In the genomic region with DNA sequence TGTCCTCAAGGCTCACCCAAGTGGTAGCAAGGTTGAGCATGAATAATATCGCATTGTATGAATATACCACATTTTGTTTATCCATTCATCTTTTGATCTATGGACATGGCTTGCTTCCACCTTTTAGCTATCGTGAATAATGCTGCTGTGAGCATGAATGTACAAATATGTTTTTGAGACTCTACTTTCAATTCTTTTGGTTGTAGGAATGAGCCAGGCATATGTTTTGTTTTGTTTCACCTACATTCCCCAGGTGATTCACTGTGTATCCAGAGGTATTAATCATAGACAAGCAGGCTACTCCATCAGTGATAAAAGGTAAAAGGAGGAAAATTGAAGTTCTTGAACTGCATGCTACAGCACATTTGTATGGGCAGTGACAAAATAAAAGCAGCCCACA, we compare ENCODE assay signal across 24 cellular contexts. TPM values are rescaled to one million over a fixed set of nuclear protein-coding genes. Genes with fewer than 3 reads are reported as not detected.
DNase-seq lines count a peak whose midpoint lies in the region; ATAC-seq and TF ChIP-seq lines count a peak whose summit lies in the region.
"Had no signal": no experiment of that assay in that cellular context is flagged by ENCODE, and none has a peak within 500 bp of the region (broad histone marks: within the 10 kb centered on the region; RNA-seq: fewer than 3 reads in every experiment).

No MANE protein-coding gene starts in this region.

- H3K9me3 ChIP-seq in breast epithelium, result no peaks in the 10 kb centered on the region
- H3K9me3 ChIP-seq in tibial artery, result no peaks in the 10 kb centered on the region
- no peaks in the 10 kb centered on the region for H3K9me3 ChIP-seq in right cardiac atrium (ENCODE audit: control insufficient read depth, low read length)
- H3K9me3 ChIP-seq: SJCRH30 had no signal

- H3K4me1 Mint-ChIP-seq in MCF 10A (ENCODE audit: insufficient read depth, unreplicated experiment), result peaks cover 16% of the 10 kb centered on the region

- no peaks in the 10 kb centered on the region for H3K27me3 Mint-ChIP-seq in MCF 10A (ENCODE audit: insufficient read depth, unreplicated experiment)

- H3K9me3 Mint-ChIP-seq in MCF 10A (ENCODE audit: unreplicated experiment), result no peaks in the 10 kb centered on the region
- H3K9me3 Mint-ChIP-seq: H9, HFFc6 had no signal

- H3K27me3 ChIP-seq in breast epithelium, result no peaks in the 10 kb centered on the region
- no peaks in the 10 kb centered on the region for H3K27me3 ChIP-seq in tibial artery
- no peaks in the 10 kb centered on the region for H3K27me3 ChIP-seq in right cardiac atrium (ENCODE audit: control insufficient read depth, insufficient read depth)
- H3K27me3 ChIP-seq: SJCRH30 had no signal

- CTCF ChIA-PET in MCF 10A (lab: Yijun Ruan, JAX), result interaction anchor here (0.6 kb wide), 1 partner anchor 139 kb away, joined by 3 read pairs; no protein-coding TSS in a partner anchor

- TF ChIP-seq CTCF in MCF 10A (IDR thresholded peaks at IDR 0.05; ENCODE audit: unreplicated experiment) (no peak), breast epithelium (IDR thresholded peaks at IDR 0.05) (no peak), epithelial cell of esophagus (IDR thresholded peaks at IDR 0.05; ENCODE audit: insufficient read depth, low read depth, low read length, missing control alignments) (no peak), tibial artery (IDR thresholded peaks at IDR 0.05) (no peak)

- POLR2A ChIA-PET in MCF 10A (lab: Yijun Ruan, JAX), result interaction anchor here (0.6 to 2.9 kb wide), 5 partner anchors 9 to 49 kb away, joined by 3 to 12 read pairs (median 3); a partner anchor contains a TSS

- 96% methylated on average over 2 of the region's 2 CpGs for WGBS in right cardiac atrium

- H3K36me3 ChIP-seq in breast epithelium, result no peaks in the 10 kb centered on the region
- H3K36me3 ChIP-seq in tibial artery, result peaks cover 0 to 3% (median 0%) of the 10 kb centered on the region in 3 donors
- H3K36me3 ChIP-seq: SJCRH30 had no signal

- no TSS peak for BruUV-seq in MCF 10A (replicated peaks; lab: Mats Ljungman, UMichigan)

- no peaks in the 10 kb centered on the region for H3K36me3 Mint-ChIP-seq in MCF 10A (ENCODE audit: insufficient read depth, unreplicated experiment)

- no peak for ATAC-seq in HG03135 (IDR thresholded peaks at IDR 0.05; ENCODE audit: unreplicated experiment)
- no peak for ATAC-seq in right cardiac atrium
- ATAC-seq: Panc1 had no signal

- DNase-seq in MCF 10A (ENCODE audit: unreplicated experiment), result peak; percentile 7
- DNase-seq in breast epithelium (ENCODE audit: low spot score in 2 of 2), result no peak
- peak; percentile 91 for DNase-seq in epithelial cell of esophagus (ENCODE audit: low read depth)
- peak; percentile 17 for DNase-seq in kidney glomerular epithelial cell (lab: John Stamatoyannopoulos, UW)
- no peak for DNase-seq in tibial artery
- DNase-seq in inferior parietal cortex (ENCODE audit: extremely low spot score), result no peak
- DNase-seq in right cardiac atrium, result no peak
- DNase-seq: 8988T; AML-193; GM23248; H9; HFFc6; KBM-7; NCI-H1092 treated with DMSO at 0.1 percent for 48 hours; NCI-H1436 treated with DMSO at 0.1 percent for 48 hours; NCI-H2029; NCI-H226; NCI-H524; NCI-H774; NK-92 treated with Interleukin-12 subunit alpha and Interleukin-12 subunit beta, amount 100 ng/mL, for 24 hours; SJCRH30 had no signal

- no peak for TF ChIP-seq POLR2A in breast epithelium (IDR thresholded peaks at IDR 0.05)

- H3K4me1 ChIP-seq in breast epithelium (no peaks in the 10 kb centered on the region), tibial artery (peaks cover 0 to 13% (median 1%) of the 10 kb centered on the region in 4 donors), right cardiac atrium (ENCODE audit: control insufficient read depth, insufficient read depth, low read length) (no peaks in the 10 kb centered on the region)
- H3K4me1 ChIP-seq: SJCRH30 had no signal

- intact Hi-C loops in MCF 10A (cut with micrococcal nuclease), result no loop called here
- intact Hi-C loops in breast epithelium (cut with DNase I; ENCODE audit: low total_unique reads), result no loop called here
- intact Hi-C loops in tibial artery (cut with DNase I; ENCODE audit: low total_unique reads), result no loop called here
- intact Hi-C loops in right cardiac atrium (cut with DNase I), result no loop called here

- H3K4me3 ChIP-seq in breast epithelium (no peak overlapping the region), epithelial cell of esophagus (ENCODE audit: low read length) (no peak overlapping the region), tibial artery (no peak overlapping the region), right cardiac atrium (ENCODE audit: low read length) (no peak overlapping the region)
- H3K4me3 ChIP-seq: GM23248, SJCRH30 had no signal

- no peak overlapping the region for H3K27ac Mint-ChIP-seq in MCF 10A (ENCODE audit: low read depth, unreplicated experiment)
- H3K27ac Mint-ChIP-seq: H9, HFFc6 had no signal

- H3K27ac ChIP-seq in breast epithelium (no peak overlapping the region), tibial artery (no peak overlapping the region), right cardiac atrium (ENCODE audit: low read length) (no peak overlapping the region)
- H3K27ac ChIP-seq: C4-2B, GM23248, SJCRH30 had no signal

- no peak overlapping the region for H3K4me3 Mint-ChIP-seq in MCF 10A (ENCODE audit: unreplicated experiment)
- H3K4me3 Mint-ChIP-seq: H9, HFFc6 had no signal

RNA-seq across cellular contexts. Expression of a gene that starts 35.8 kb away (rescaled TPM):
- total RNA-seq in MCF 10A (2022), result 14.3 and 26.3 TPM in 2 replicates
- 10 to 100 TPM in 2 of 3 donors, 1 to 10 TPM in 1; 9.2 to 23.4 (median 10.5) TPM for total RNA-seq in breast epithelium
- total RNA-seq in right cardiac atrium, result 1 to 10 TPM; 1.8 to 4.7 (median 3.5) TPM
- 1.0 TPM for polyA plus RNA-seq in right cardiac atrium

RNA-seq across cellular contexts. Expression of a gene that starts 48.7 kb away (rescaled TPM):
- 16.3 and 17.6 TPM in 2 replicates for total RNA-seq in MCF 10A (2022)
- 10 to 100 TPM; 19.7 to 30.7 (median 20.3) TPM for total RNA-seq in breast epithelium
- 10 to 100 TPM; 14.8 to 23.6 (median 19.3) TPM for total RNA-seq in right cardiac atrium
- 19.9 TPM for polyA plus RNA-seq in right cardiac atrium

RNA-seq across cellular contexts. Expression of a gene that starts 48.8 kb away (rescaled TPM):
- total RNA-seq in MCF 10A (2022) (7.9 TPM in 2 replicates), breast epithelium (1 to 10 TPM; 3.8 to 6.9 (median 6.3) TPM), right cardiac atrium (1 to 10 TPM; 5.2 to 9.4 (median 7.7) TPM)
- 4.4 TPM for polyA plus RNA-seq in right cardiac atrium

Comparison
In these comparisons a context has a peak if more than half of its experiments do, and no peak if none do; other contexts are left out.
1. DNase-seq: peak in MCF 10A (single experiment), epithelial cell of esophagus (single experiment) and kidney glomerular epithelial cell (single experiment); none in breast epithelium (0 of 2), tibial artery (0 of 2), inferior parietal cortex (single experiment) and right cardiac atrium (0 of 3).